In genomic region chr19:52963229-52963760, GRCh38 we compare ENCODE assay signal across 8 cellular contexts. TPM values are rescaled to one million over a fixed set of nuclear protein-coding genes. Genes with fewer than 3 reads are reported as not detected.
DNase-seq lines count a peak whose midpoint lies in the region; ATAC-seq and TF ChIP-seq lines count a peak whose summit lies in the region.

No MANE protein-coding gene starts in this region.

- ATAC-seq in GM19467 (IDR thresholded peaks at IDR 0.05; ENCODE audit: unreplicated experiment) (peak; percentile 19), left colon (peak; percentile 42), HG03108 (IDR thresholded peaks at IDR 0.05; ENCODE audit: unreplicated experiment) (no peak)
- peak; percentile 35 for ATAC-seq in stimulated activated naive CD8-positive, alpha-beta T cell treated with anti-CD3 and anti-CD28 coated beads, Interleukin-15, amount 100 ng/mL, for 72 hours

- no peaks in the 10 kb centered on the region for H3K27me3 ChIP-seq in CD4-positive, alpha-beta memory T cell (ENCODE audit: insufficient read depth, low read length)
- no peaks in the 10 kb centered on the region for H3K27me3 ChIP-seq in breast epithelium

- peak overlapping the region; percentile 88 to 96 (median 91) for H3K27ac Mint-ChIP-seq in CD4-positive, alpha-beta memory T cell
- peak overlapping the region; percentile 43 to 76 for H3K27ac Mint-ChIP-seq in stimulated activated naive CD8-positive, alpha-beta T cell treated with anti-CD3 and anti-CD28 coated beads, Interleukin-15, amount 100 ng/mL, for 72 hours

- peaks cover 0 to 1% of the 10 kb centered on the region in 2 donors for H3K27me3 Mint-ChIP-seq in CD4-positive, alpha-beta memory T cell
- no peaks in the 10 kb centered on the region for H3K27me3 Mint-ChIP-seq in stimulated activated naive CD8-positive, alpha-beta T cell treated with anti-CD3 and anti-CD28 coated beads, Interleukin-15, amount 100 ng/mL, for 72 hours

- CTCF ChIA-PET in CD4-positive, alpha-beta memory T cell (lab: Charles Lee; ENCODE audit: partially characterized antibody): interaction anchor here (0.6 to 1.0 kb wide), 3 partner anchors 21 to 176 kb away, joined by 3 read pairs; partner anchors contain the start of gene ZNF600

- H3K36me3 ChIP-seq in CD4-positive, alpha-beta memory T cell (ENCODE audit: insufficient read depth, low read length): no peaks in the 10 kb centered on the region
- no peaks in the 10 kb centered on the region for H3K36me3 ChIP-seq in breast epithelium

- H3K9me3 ChIP-seq in CD4-positive, alpha-beta memory T cell (ENCODE audit: control insufficient read depth in 1 of 2, low read length in 2 of 2): peaks cover 8 to 40% of the 10 kb centered on the region in 2 donors
- H3K9me3 ChIP-seq in breast epithelium: peaks cover 9 to 37% of the 10 kb centered on the region in 2 donors

- peak overlapping the region; percentile 90 to 98 (median 93) for H3K4me3 Mint-ChIP-seq in CD4-positive, alpha-beta memory T cell
- H3K4me3 Mint-ChIP-seq in stimulated activated naive CD8-positive, alpha-beta T cell treated with anti-CD3 and anti-CD28 coated beads, Interleukin-15, amount 100 ng/mL, for 72 hours: peak overlapping the region; percentile 96 to 99

- no peak for DNase-seq in CD4-positive, alpha-beta memory T cell
- DNase-seq in NB4 (ENCODE audit: low read depth) (no peak), breast epithelium (ENCODE audit: low spot score in 2 of 2) (no peak), left colon (peak; percentile 33 to 39), RPMI8226 (no peak)
- no peak for DNase-seq in stimulated activated naive CD8-positive, alpha-beta T cell treated with anti-CD3 and anti-CD28 coated beads, Interleukin-15, amount 100 ng/mL, for 72 hours

- POLR2A ChIA-PET in CD4-positive, alpha-beta memory T cell (lab: Charles Lee; ENCODE audit: partially characterized antibody): interaction anchor here (0.5 to 2.4 kb wide), 16 partner anchors 20 to 904 kb away, joined by 3 to 10 read pairs (median 3); partner anchors contain the start of genes MYADM, PPP2R1A, ZNF320 and ZNF845

- intact Hi-C loops in CD4-positive, alpha-beta memory T cell (cut with micrococcal nuclease): loop anchor here (1.0 to 10.0 kb wide), 6 partner anchors 40 to 402 kb away; partner anchors contain the start of genes ZNF347, ZNF468, ZNF525 and ZNF665
- intact Hi-C loops in breast epithelium (cut with DNase I; ENCODE audit: low total_unique reads): no loop called here
- intact Hi-C loops in left colon (cut with DNase I, micrococcal nuclease): no loop called here

- peaks cover 32 to 51% of the 10 kb centered on the region in 2 donors for H3K36me3 Mint-ChIP-seq in CD4-positive, alpha-beta memory T cell

- TF ChIP-seq CTCF in NB4 (IDR thresholded peaks at IDR 0.05; ENCODE audit: low read depth, low read length) (no peak), breast epithelium (IDR thresholded peaks at IDR 0.05) (no peak)

- H3K4me3 ChIP-seq in CD4-positive, alpha-beta memory T cell (ENCODE audit: low read length in 2 of 2): peak overlapping the region; percentile 72 to 91
- H3K4me3 ChIP-seq in NB4 (ENCODE audit: low read depth, low read length): peak overlapping the region; percentile 72
- peak overlapping the region; percentile 67 to 79 (median 69) for H3K4me3 ChIP-seq in breast epithelium

- TF ChIP-seq POLR2A in NB4 (IDR thresholded peaks at IDR 0.05; ENCODE audit: extremely low read depth, insufficient read length) (no peak), breast epithelium (IDR thresholded peaks at IDR 0.05) (no peak)

- H3K4me1 Mint-ChIP-seq in CD4-positive, alpha-beta memory T cell: peaks cover 13 to 34% (median 24%) of the 10 kb centered on the region in 4 donors
- peaks cover 19% of the 10 kb centered on the region for H3K4me1 Mint-ChIP-seq in stimulated activated naive CD8-positive, alpha-beta T cell treated with anti-CD3 and anti-CD28 coated beads, Interleukin-15, amount 100 ng/mL, for 72 hours

- H3K4me1 ChIP-seq in CD4-positive, alpha-beta memory T cell (ENCODE audit: insufficient read depth, low read length): peaks cover 25% of the 10 kb centered on the region
- H3K4me1 ChIP-seq in breast epithelium: no peaks in the 10 kb centered on the region

- H3K27ac ChIP-seq in CD4-positive, alpha-beta memory T cell (ENCODE audit: low read depth, low read length): peak overlapping the region; percentile 51
- H3K27ac ChIP-seq in breast epithelium: peak overlapping the region; percentile 80 to 82

- peaks cover 0 to 63% (median 38%) of the 10 kb centered on the region in 8 donors for H3K9me3 Mint-ChIP-seq in CD4-positive, alpha-beta memory T cell
- peaks cover 21 to 36% of the 10 kb centered on the region in 2 donors for H3K9me3 Mint-ChIP-seq in stimulated activated naive CD8-positive, alpha-beta T cell treated with anti-CD3 and anti-CD28 coated beads, Interleukin-15, amount 100 ng/mL, for 72 hours

RNA-seq across cellular contexts. Expression of gene ZNF816, which starts 0.6 kb away (rescaled TPM):
- total RNA-seq in CD4-positive, alpha-beta memory T cell: 10 to 100 TPM; 26.1 to 29.6 TPM
- 10 to 100 TPM in 1 of 2 donors, 1 to 10 TPM in 1; 6.5 to 19.9 TPM for polyA plus RNA-seq in CD4-positive, alpha-beta memory T cell
- 10 to 100 TPM in 2 of 3 donors, 1 to 10 TPM in 1; 7.5 to 16.5 (median 15.1) TPM for total RNA-seq in breast epithelium
- 10 to 100 TPM; 12.8 to 14.2 TPM for total RNA-seq in left colon

RNA-seq across cellular contexts. Expression of gene ZNF888, which starts 40.1 kb away (rescaled TPM):
- 10 to 100 TPM; 10.7 to 11.4 TPM for total RNA-seq in CD4-positive, alpha-beta memory T cell
- polyA plus RNA-seq in CD4-positive, alpha-beta memory T cell: 1 to 10 TPM; 1.2 to 2.8 TPM
- total RNA-seq in breast epithelium (1 to 10 TPM; 4.5 to 10.0 (median 5.2) TPM), left colon (10 to 100 TPM; 11.4 to 18.3 TPM)

RNA-seq across cellular contexts. Expression of gene ERVV-1, which starts 50.4 kb away (rescaled TPM):
- total RNA-seq in CD4-positive, alpha-beta memory T cell: not detected
- polyA plus RNA-seq in CD4-positive, alpha-beta memory T cell: not detected
- total RNA-seq in breast epithelium (not detected), left colon (not detected)

Comparison
In these comparisons a context has a peak if more than half of its experiments do, and no peak if none do; other contexts are left out.
1. DNase-seq: peak in left colon (2 of 2); none in CD4-positive, alpha-beta memory T cell (0 of 5), NB4 (single experiment), breast epithelium (0 of 2), stimulated activated naive CD8-positive, alpha-beta T cell treated with anti-CD3 and anti-CD28 coated beads, Interleukin-15, amount 100 ng/mL, for 72 hours (0 of 2) and RPMI8226 (single experiment).
2. Peak in every context shown above with its lines, with median percentiles within 50 percentile points of each other: H3K4me3 ChIP-seq.